In the genomic region with DNA sequence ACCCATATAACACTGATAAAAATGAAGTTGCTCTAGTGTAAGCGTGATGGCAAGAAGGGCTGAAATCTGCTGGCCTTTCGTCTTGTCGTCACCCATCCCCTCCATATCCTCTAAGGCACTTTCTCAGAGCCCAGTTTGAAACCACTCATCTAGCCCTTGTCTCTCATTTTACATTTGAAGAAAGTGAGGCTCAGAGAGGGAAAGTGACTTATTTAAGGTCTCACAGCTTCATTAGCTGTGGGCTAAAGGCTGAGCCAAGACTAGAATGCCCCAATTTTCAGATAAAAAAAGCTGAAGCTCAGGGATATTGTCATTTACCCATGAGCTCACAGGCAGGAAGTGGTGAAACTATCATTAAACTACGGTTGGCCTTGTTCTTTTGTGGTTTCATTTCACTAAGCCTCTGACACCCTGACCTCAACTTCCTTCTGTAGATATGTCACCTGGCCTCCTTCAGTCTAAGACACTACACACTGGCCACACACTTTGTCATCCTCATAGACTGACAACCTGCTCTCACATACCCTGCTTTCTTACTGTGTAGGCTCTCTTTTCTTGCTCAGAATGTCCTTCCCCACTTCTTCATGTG, we compare ENCODE assay signal across 8 cellular contexts.
DNase-seq lines count a peak whose midpoint lies in the region; ATAC-seq and TF ChIP-seq lines count a peak whose summit lies in the region.

No MANE protein-coding gene starts in this region.

- H2AFZ ChIP-seq in OCI-LY7 (ENCODE audit: low read length), result peak overlapping the region; percentile 51; the same call in 1 of the 2 replicates

- peak overlapping the region; percentile 44 for H3K4me3 ChIP-seq in OCI-LY7 (ENCODE audit: low read depth, low read length, poor library complexity, severe bottlenecking)

- no peaks in the 10 kb centered on the region for H3K27me3 Mint-ChIP-seq in activated naive CD8-positive, alpha-beta T cell treated with anti-CD3 and anti-CD28 coated beads for 36 hours
- no peaks in the 10 kb centered on the region for H3K27me3 Mint-ChIP-seq in glutamatergic neuron (ENCODE audit: unreplicated experiment)

- H3K36me3 ChIP-seq in OCI-LY7 (ENCODE audit: insufficient read depth, low read length), result no peaks in the 10 kb centered on the region; the same call in 1 of the 2 replicates

- DNase-seq in OCI-LY7 (ENCODE audit: low spot score), result peak; percentile 94
- DNase-seq in activated naive CD8-positive, alpha-beta T cell treated with anti-CD3 and anti-CD28 coated beads for 36 hours, result peak; percentile 45
- peak; percentile 16 to 24 for DNase-seq in stimulated activated CD8-positive, alpha-beta memory T cell treated with anti-CD3 and anti-CD28 coated beads, Interleukin-2, amount 100 ng/mL, for 1 hour (ENCODE audit: low read depth in 2 of 2)
- DNase-seq in kidney glomerular epithelial cell (lab: John Stamatoyannopoulos, UW), result no peak
- DNase-seq in glutamatergic neuron, result no peak
- DNase-seq in NCI-H774 (lab: John Stamatoyannopoulos, UW), result no peak

- H3K9me3 Mint-ChIP-seq in activated naive CD8-positive, alpha-beta T cell treated with anti-CD3 and anti-CD28 coated beads for 36 hours, result peaks cover 6% of the 10 kb centered on the region
- H3K9me3 Mint-ChIP-seq in glutamatergic neuron (ENCODE audit: unreplicated experiment), result no peaks in the 10 kb centered on the region

- BruUV-seq in OCI-LY7 (replicated peaks; lab: Mats Ljungman, UMichigan), result no TSS peak

- intact Hi-C loops in OCI-LY7 (cut with micrococcal nuclease; ENCODE audit: unreplicated experiment), result loop anchor here (5.0 to 10.0 kb wide), 3 partner anchors 179 to 1929 kb away; a partner anchor contains a TSS

- peaks cover 78% of the 10 kb centered on the region for H3K4me1 ChIP-seq in OCI-LY7 (ENCODE audit: insufficient read depth, low read length, poor library complexity, severe bottlenecking)

- H3K27ac Mint-ChIP-seq in activated naive CD8-positive, alpha-beta T cell treated with anti-CD3 and anti-CD28 coated beads for 36 hours, result peak overlapping the region; percentile 92
- no peak overlapping the region for H3K27ac Mint-ChIP-seq in glutamatergic neuron (ENCODE audit: unreplicated experiment)

- H4K20me1 ChIP-seq in OCI-LY7 (ENCODE audit: insufficient read depth, low read length), result no peaks in the 10 kb centered on the region

- peaks cover 69% of the 10 kb centered on the region for H3K4me1 Mint-ChIP-seq in activated naive CD8-positive, alpha-beta T cell treated with anti-CD3 and anti-CD28 coated beads for 36 hours
- peaks cover 18% of the 10 kb centered on the region for H3K4me1 Mint-ChIP-seq in glutamatergic neuron (ENCODE audit: low read depth, unreplicated experiment)

- POLR2A ChIA-PET in OCI-LY7 (lab: Charles Lee), result interaction anchor here (0.6 to 1.4 kb wide), 7 partner anchors 8 to 1669 kb away, joined by 3 to 7 read pairs (median 3); no protein-coding TSS in a partner anchor

- peak overlapping the region; percentile 40 for H3K4me3 Mint-ChIP-seq in activated naive CD8-positive, alpha-beta T cell treated with anti-CD3 and anti-CD28 coated beads for 36 hours
- no peak overlapping the region for H3K4me3 Mint-ChIP-seq in glutamatergic neuron (ENCODE audit: unreplicated experiment)

- peak overlapping the region; percentile 93 for H3K27ac ChIP-seq in OCI-LY7 (ENCODE audit: low read depth, low read length, poor library complexity, severe bottlenecking)

- no peaks in the 10 kb centered on the region for H3K9me2 ChIP-seq in OCI-LY7 (ENCODE audit: insufficient read depth, low read length)

- H3K79me2 ChIP-seq in OCI-LY7 (ENCODE audit: insufficient read depth, low read depth, low read length), result no peaks in the 10 kb centered on the region

- CTCF ChIA-PET in OCI-LY7 (lab: Charles Lee; ENCODE audit: unreplicated experiment), result no interaction called here

- H3K36me3 Mint-ChIP-seq in activated naive CD8-positive, alpha-beta T cell treated with anti-CD3 and anti-CD28 coated beads for 36 hours, result peaks cover 7% of the 10 kb centered on the region
- H3K36me3 Mint-ChIP-seq in glutamatergic neuron (ENCODE audit: unreplicated experiment), result no peaks in the 10 kb centered on the region

- H3K9me3 ChIP-seq in OCI-LY7 (ENCODE audit: low read length), result no peaks in the 10 kb centered on the region

- no peak for TF ChIP-seq CTCF in OCI-LY7 (conservative IDR thresholded peaks at IDR 0.05; ENCODE audit: low read length)
- TF ChIP-seq CTCF in glutamatergic neuron (IDR thresholded peaks at IDR 0.05; ENCODE audit: partially characterized antibody, unreplicated experiment), result no peak

- ATAC-seq in GM18868 (IDR thresholded peaks at IDR 0.05; ENCODE audit: unreplicated experiment) (peak; percentile 94), HG02852 (IDR thresholded peaks at IDR 0.05; ENCODE audit: unreplicated experiment) (peak; percentile 95)

- peak overlapping the region; percentile 68 for H3K4me2 ChIP-seq in OCI-LY7 (ENCODE audit: low read length)

Comparison
In these comparisons a context has a peak if more than half of its experiments do, and no peak if none do; other contexts are left out.
1. DNase-seq: peak in OCI-LY7 (single experiment), activated naive CD8-positive, alpha-beta T cell treated with anti-CD3 and anti-CD28 coated beads for 36 hours (single experiment) and stimulated activated CD8-positive, alpha-beta memory T cell treated with anti-CD3 and anti-CD28 coated beads, Interleukin-2, amount 100 ng/mL, for 1 hour (2 of 2); none in kidney glomerular epithelial cell (single experiment), glutamatergic neuron (single experiment) and NCI-H774 (single experiment).